26 cellular contexts compared by ENCODE assay signal in the genomic region with DNA sequence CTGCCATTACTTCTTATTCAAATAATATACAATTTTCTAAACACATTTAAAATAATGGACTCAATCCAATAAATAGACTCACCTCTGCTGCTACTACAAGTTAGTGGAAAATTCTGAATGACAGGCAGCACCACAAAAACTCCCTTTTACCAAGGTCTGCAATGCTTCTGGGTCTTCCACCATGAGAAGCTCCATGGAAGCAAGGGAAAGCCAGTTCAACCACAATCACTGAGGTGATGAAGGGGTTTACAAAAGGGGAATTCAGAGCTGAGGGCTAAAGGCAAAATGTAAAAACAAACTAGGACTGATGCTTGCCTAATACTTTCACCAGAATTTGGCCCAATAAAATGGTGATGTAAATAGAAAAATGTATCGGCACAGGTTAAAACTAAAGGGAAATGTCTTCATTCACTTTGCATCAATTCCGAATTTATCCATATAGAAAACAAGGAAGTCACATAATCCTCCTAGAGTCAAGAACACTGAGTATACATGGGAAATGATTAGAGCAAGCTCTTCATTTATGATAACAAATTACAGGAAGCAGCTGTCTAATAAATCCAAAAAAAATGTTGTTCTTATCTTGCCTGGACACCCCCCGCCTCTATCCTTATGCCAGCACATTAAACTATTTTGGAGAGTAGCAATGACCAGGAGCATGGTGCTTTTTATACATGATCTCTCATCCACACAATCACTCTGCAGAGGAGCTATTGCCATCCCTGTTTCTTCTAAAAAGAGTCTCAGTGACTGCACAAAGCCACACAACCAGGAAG.
"Had no signal": no experiment of that assay in that cellular context is flagged by ENCODE, and none has a peak within 500 bp of the region (broad histone marks: within the 10 kb centered on the region; RNA-seq: fewer than 3 reads in every experiment).

No MANE protein-coding gene starts in this region.

- ATAC-seq: activated CD4-positive, alpha-beta T cell treated with anti-CD3 and anti-CD28 coated beads for 36 hours; esophagus mucosa; left cardiac atrium; left ventricle myocardium superior; naive thymus-derived CD4-positive, alpha-beta T cell; stimulated activated naive B cell treated with anti-CD40 and anti-IgM and Interleukin-4, amounts not matched to agents 10 μg/mL and 1 μg/mL and 100 μg/mL, for 72 hours had no signal

- DNase-seq: activated B cell treated with CpG ODN at 0.5 μM for 24 hours; activated CD4-positive, alpha-beta T cell treated with anti-CD3 and anti-CD28 coated beads for 36 hours; activated effector memory CD4-positive, alpha-beta T cell treated with anti-CD3 and anti-CD28 coated beads, Interleukin-2, amount 50 U/mL, for 16 hours; activated naive CD4-positive, alpha-beta T cell treated with anti-CD3 and anti-CD28 coated beads for 36 hours; activated naive CD8-positive, alpha-beta T cell treated with anti-CD3 and anti-CD28 coated beads for 36 hours; brain microvascular endothelial cell; cortex of kidney; foreskin fibroblast; head of caudate nucleus; hippocampal formation; left cardiac atrium; left ventricle myocardium superior; mammary epithelial cell; midbrain; naive thymus-derived CD4-positive, alpha-beta T cell; nucleus accumbens; stimulated activated CD4-positive, alpha-beta T cell treated with anti-CD3 and anti-CD28 coated beads, Interleukin-15, amount 100 ng/mL, for 24 hours; stimulated activated CD4-positive, alpha-beta T cell treated with anti-CD3 and anti-CD28 coated beads, Interleukin-2, amount 100 ng/mL, for 24 hours; stimulated activated naive B cell treated with anti-CD40 and anti-IgM and Interleukin-4, amounts not matched to agents 10 μg/mL and 1 μg/mL and 100 μg/mL, for 72 hours; stomach; thyroid gland; upper lobe of left lung had no signal

- H3K27me3 ChIP-seq: ascending aorta, brain microvascular endothelial cell, right atrium auricular region, stomach, thyroid gland, upper lobe of left lung, vagina had no signal

- H3K4me1 ChIP-seq: ascending aorta, stomach, thyroid gland, upper lobe of left lung, vagina had no signal

- H3K36me3 ChIP-seq: ascending aorta, brain microvascular endothelial cell, right atrium auricular region, stomach, thyroid gland, upper lobe of left lung, vagina had no signal

- H3K9me3 ChIP-seq: ascending aorta, right atrium auricular region, stomach, thyroid gland, upper lobe of left lung, vagina had no signal

- H3K27ac ChIP-seq: ascending aorta, brain microvascular endothelial cell, right atrium auricular region, stomach, thyroid gland, upper lobe of left lung, vagina had no signal

- H3K4me3 ChIP-seq: ascending aorta, right atrium auricular region, stomach, thyroid gland, upper lobe of left lung, vagina had no signal
